ENCODE assay signal across 8 cellular contexts in genomic region chr16:11783319-11784047, GRCh38. TPM values are rescaled to one million over a fixed set of nuclear protein-coding genes. Genes with fewer than 3 reads are reported as not detected.
DNase-seq lines count a peak whose midpoint lies in the region; ATAC-seq and TF ChIP-seq lines count a peak whose summit lies in the region.

No MANE protein-coding gene starts in this region.

- H3K9ac ChIP-seq in DND-41 (ENCODE audit: low read depth, low read length) = no peak overlapping the region

- H3K4me1 ChIP-seq in DND-41 (ENCODE audit: insufficient read depth, low read length) (peaks cover 40% of the 10 kb centered on the region), heart left ventricle (peaks cover 9 to 75% (median 38%) of the 10 kb centered on the region in 12 donors)

- intact Hi-C loops in heart left ventricle (cut with DNase I) = loop anchor here in 2 of 10 donors (5.0 kb wide), 2 partner anchors 36 to 41 kb away; partner anchors contain the start of gene TXNDC11 (in 1 of the 2)

- H3K36me3 ChIP-seq in DND-41 (ENCODE audit: insufficient read depth, low read length) (peaks cover 38% of the 10 kb centered on the region), heart left ventricle (peaks cover 0 to 33% (median 25%) of the 10 kb centered on the region in 9 donors), H7 (replicated peaks; ENCODE audit: control insufficient read depth, insufficient read depth, low read length) (no peaks in the 10 kb centered on the region; the same call in 1 of the 2 replicates)

- WGBS in heart left ventricle, 4 donors = 9 to 11% (median 11%) methylated on average over 5 of the region's 5 CpGs

- ATAC-seq in DND-41 (ENCODE audit: insufficient read depth, low read depth) (peak; percentile 78), GM21423 (IDR thresholded peaks at IDR 0.05; ENCODE audit: unreplicated experiment) (peak; percentile 59), heart left ventricle (peak; percentile 12 to 50 (median 26))

- TF ChIP-seq CTCF in DND-41 (IDR thresholded peaks at IDR 0.05; ENCODE audit: borderline replicate concordance, extremely low read depth, low read length, poor library complexity, severe bottlenecking) (no peak), heart left ventricle (IDR thresholded peaks at IDR 0.05) (no peak)

- peak overlapping the region; percentile 39 for H3K4me2 ChIP-seq in DND-41 (ENCODE audit: insufficient read depth, low read length)

- H3K9me3 ChIP-seq in DND-41 (ENCODE audit: insufficient read depth, low read length, severe bottlenecking) (no peaks in the 10 kb centered on the region), heart left ventricle (no peaks in the 10 kb centered on the region)

- H2AFZ ChIP-seq in DND-41 (ENCODE audit: low read depth, low read length) = no peak overlapping the region

- peaks cover 90% of the 10 kb centered on the region for H3K79me2 ChIP-seq in DND-41 (ENCODE audit: insufficient read depth, low read length)

- peaks cover 57% of the 10 kb centered on the region for H4K20me1 ChIP-seq in DND-41 (ENCODE audit: insufficient read depth, low read length)

- H3K27me3 ChIP-seq in DND-41 (ENCODE audit: insufficient read depth, low read length, poor library complexity) (no peaks in the 10 kb centered on the region), heart left ventricle (no peaks in the 10 kb centered on the region), H7 (ENCODE audit: control insufficient read depth, insufficient read depth, low read length) (no peaks in the 10 kb centered on the region)

- TF ChIP-seq POLR2A in heart left ventricle (IDR thresholded peaks at IDR 0.05) = no peak

- DNase-seq in DND-41 (peak; percentile 25), M059J (ENCODE audit: low read depth) (peak; percentile 57), heart left ventricle (no peak), COR-L47 (lab: John Stamatoyannopoulos, UW) (no peak), H7 (no peak)
- peak; percentile 31 for DNase-seq in activated gamma-delta T cell treated with anti-CD3 and anti-CD28 coated beads, Interleukin-2, amount 50 U/mL, for 16 hours (ENCODE audit: low read depth)
- peak in 2 of 3 experiments; percentile 11 to 31 for DNase-seq in stimulated activated CD4-positive, alpha-beta T cell treated with anti-CD3 and anti-CD28 coated beads, TNF-alpha, amount 100 ng/mL, for 24 hours (ENCODE audit: low read depth in 3 of 3)

- H3K4me3 ChIP-seq in DND-41 (ENCODE audit: low read depth in 1 of 2, low read length in 2 of 2) (no peak overlapping the region), heart left ventricle (peak overlapping the region in 10 of 12 donors; percentile 6 to 41 (median 25)), H7 (ENCODE audit: insufficient read depth, low read depth, low read length) (no peak overlapping the region)

- H3K27ac ChIP-seq in DND-41 (ENCODE audit: low read length) = peak overlapping the region; percentile 67
- peak overlapping the region; percentile 48 to 93 (median 80) for H3K27ac ChIP-seq in heart left ventricle

RNA-seq across cellular contexts. Expression of gene ZC3H7A, which starts 13.6 kb away (rescaled TPM):
- 17.4 and 40.2 TPM in 2 replicates for total RNA-seq in M059J (2014; rRNA removed; shearing (Covaris generic))
- total RNA-seq in heart left ventricle = 10 to 100 TPM; 20.2 to 42.3 (median 29.7) TPM
- 10 to 100 TPM; 16.9 to 17.7 TPM for polyA plus RNA-seq in heart left ventricle
- 19.7 and 27.0 TPM in 2 replicates for total RNA-seq in H7 (2014; rRNA removed; shearing (Covaris generic))

RNA-seq across cellular contexts. Expression of gene TXNDC11, which starts 40.8 kb away (rescaled TPM):
- 46.3 and 52.7 TPM in 2 replicates for total RNA-seq in M059J (2014; rRNA removed; shearing (Covaris generic))
- total RNA-seq in heart left ventricle = 10 to 100 TPM; 18.9 to 29.3 (median 25.9) TPM
- 10 to 100 TPM; 23.6 to 53.1 TPM for polyA plus RNA-seq in heart left ventricle
- total RNA-seq in H7 (2014; rRNA removed; shearing (Covaris generic)) = 12.3 and 14.4 TPM in 2 replicates

Comparison
In these comparisons a context has a peak if more than half of its experiments do, and no peak if none do; other contexts are left out.
1. ATAC-seq: peak in every context shown above with its lines; median percentile 78 in DND-41; 59 in GM21423; 26 in heart left ventricle.
2. DNase-seq: peak in DND-41 (single experiment), M059J (single experiment), activated gamma-delta T cell treated with anti-CD3 and anti-CD28 coated beads, Interleukin-2, amount 50 U/mL, for 16 hours (single experiment) and stimulated activated CD4-positive, alpha-beta T cell treated with anti-CD3 and anti-CD28 coated beads, TNF-alpha, amount 100 ng/mL, for 24 hours (2 of 3); none in heart left ventricle (0 of 5), COR-L47 (single experiment) and H7 (single experiment).
3. H3K4me3 ChIP-seq: peak in heart left ventricle (10 of 12); none in DND-41 (0 of 2) and H7 (single experiment).